7 cellular contexts compared by ENCODE assay signal in the genomic region with DNA sequence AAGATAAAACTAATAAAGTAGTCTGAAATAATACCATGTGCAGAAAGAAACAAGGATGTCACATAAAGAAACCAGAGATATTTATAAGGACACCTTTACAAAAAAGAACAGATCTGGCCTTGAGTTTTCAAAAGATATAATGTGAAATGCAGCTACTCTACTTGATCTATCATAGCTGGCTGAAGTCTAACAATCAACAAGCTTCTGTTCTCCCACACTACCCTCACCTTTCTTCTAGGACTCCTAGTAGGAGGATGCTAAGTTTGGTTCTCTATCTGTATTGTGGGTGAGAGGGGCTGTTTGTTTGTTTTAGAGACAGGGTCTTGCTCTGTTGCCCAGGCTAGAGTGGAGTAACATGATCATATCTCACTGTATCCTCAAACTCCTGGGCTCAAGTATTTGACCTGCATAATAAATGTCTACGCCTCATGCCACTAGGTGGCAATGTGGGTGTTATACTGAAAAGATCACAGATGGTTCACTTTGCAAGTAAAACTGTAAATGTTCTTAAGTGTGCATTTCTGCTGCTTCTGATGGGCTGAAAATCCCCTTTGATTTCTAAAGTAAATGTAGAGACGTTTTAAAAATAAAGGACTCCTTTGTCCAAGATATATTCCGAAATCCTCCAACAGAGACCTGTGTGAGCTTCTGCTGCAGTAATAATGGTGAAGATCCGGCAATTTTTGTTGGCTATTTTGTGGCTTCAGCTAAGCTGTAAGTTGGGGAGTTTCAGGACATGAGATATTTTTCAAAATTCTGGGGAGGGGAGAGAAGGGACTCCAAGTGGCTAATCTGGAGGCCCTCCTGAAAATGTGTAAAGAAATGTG.
DNase-seq lines count a peak whose midpoint lies in the region; ATAC-seq and TF ChIP-seq lines count a peak whose summit lies in the region.

No MANE protein-coding gene starts in this region.

- in situ Hi-C loops in HAP-1 (cut with MboI; ENCODE audit: low sequenced_read_pairs) = loop anchor here (5.0 to 10.0 kb wide), 2 partner anchors 65 to 153 kb away; no protein-coding TSS in a partner anchor

- no peak for ATAC-seq in GM18505 (IDR thresholded peaks at IDR 0.05; ENCODE audit: unreplicated experiment)

- WGBS in smooth muscle cell (ENCODE audit: low lambda C conversion rate) = 36% methylated on average over 4 of the region's 4 CpGs

- DNase-seq in DMS53 treated with DMSO at 0.1 percent for 48 hours (lab: John Stamatoyannopoulos, UW; ENCODE audit: unreplicated experiment) (peak; percentile 66), HAP-1 (ENCODE audit: low spot score in 2 of 2) (peak; percentile 65 to 69), NCI-H748 (lab: John Stamatoyannopoulos, UW; ENCODE audit: unreplicated experiment) (peak; percentile 33), anterior cingulate cortex (lab: John Stamatoyannopoulos, UW) (peak in 38 of 58 donors; percentile 3 to 74 (median 25)), right atrium auricular region (ENCODE audit: low spot score) (peak; percentile 63), smooth muscle cell (lab: John Stamatoyannopoulos, UW; ENCODE audit: unreplicated experiment) (no peak)

- H3K79me2 ChIP-seq in smooth muscle cell (ENCODE audit: low read depth) = no peaks in the 10 kb centered on the region

- H3K27ac ChIP-seq in right atrium auricular region = no peak overlapping the region
- no peak overlapping the region for H3K27ac ChIP-seq in smooth muscle cell (ENCODE audit: low read depth)

- H4K20me1 ChIP-seq in smooth muscle cell (ENCODE audit: low read depth) = no peaks in the 10 kb centered on the region

- no peak overlapping the region for H3K4me3 ChIP-seq in HAP-1
- no peak overlapping the region for H3K4me3 ChIP-seq in right atrium auricular region
- no peak overlapping the region for H3K4me3 ChIP-seq in smooth muscle cell

- H3K9me3 ChIP-seq in HAP-1 (no peaks in the 10 kb centered on the region), right atrium auricular region (no peaks in the 10 kb centered on the region), smooth muscle cell (replicated peaks; ENCODE audit: low read depth) (no peaks in the 10 kb centered on the region)

- H2AFZ ChIP-seq in smooth muscle cell (ENCODE audit: low read depth) = no peak overlapping the region

- H3K27me3 ChIP-seq in HAP-1 (ENCODE audit: low read depth) (peaks cover 27% of the 10 kb centered on the region), right atrium auricular region (no peaks in the 10 kb centered on the region), smooth muscle cell (ENCODE audit: low read depth) (no peaks in the 10 kb centered on the region)

- no peaks in the 10 kb centered on the region for H3K4me1 ChIP-seq in HAP-1
- no peaks in the 10 kb centered on the region for H3K4me1 ChIP-seq in right atrium auricular region
- H3K4me1 ChIP-seq in smooth muscle cell (ENCODE audit: low read depth) = no peaks in the 10 kb centered on the region

- TF ChIP-seq CTCF in right atrium auricular region (IDR thresholded peaks at IDR 0.05) = peak; percentile 58 to 78
- peak; percentile 54 for TF ChIP-seq CTCF in smooth muscle cell (IDR thresholded peaks at IDR 0.05; ENCODE audit: borderline replicate concordance, insufficient read depth, poor library complexity, severe bottlenecking)

- no peaks in the 10 kb centered on the region for H3K36me3 ChIP-seq in HAP-1 (replicated peaks)
- H3K36me3 ChIP-seq in right atrium auricular region = no peaks in the 10 kb centered on the region
- H3K36me3 ChIP-seq in smooth muscle cell (ENCODE audit: low read depth) = no peaks in the 10 kb centered on the region

- H3K4me2 ChIP-seq in smooth muscle cell = no peak overlapping the region

- no peaks in the 10 kb centered on the region for H3F3A ChIP-seq in smooth muscle cell (ENCODE audit: low read depth)

- no peak for TF ChIP-seq POLR2A in GM18505 (IDR thresholded peaks at IDR 0.05; ENCODE audit: borderline replicate concordance, extremely low read depth, insufficient read depth, insufficient read length)

- no peak overlapping the region for H3K9ac ChIP-seq in smooth muscle cell (ENCODE audit: low read depth)
